Comparison of ENCODE assay signal across 28 cellular contexts in genomic region chr12:21801522-21802288, GRCh38. TPM values are rescaled to one million over a fixed set of nuclear protein-coding genes. Genes with fewer than 3 reads are reported as not detected.
"Had no signal": no experiment of that assay in that cellular context is flagged by ENCODE, and none has a peak within 500 bp of the region (broad histone marks: within the 10 kb centered on the region; RNA-seq: fewer than 3 reads in every experiment).

No MANE protein-coding gene starts in this region.

- H3K4me3 ChIP-seq: gastroesophageal sphincter, neural progenitor cell, thyroid gland had no signal

- H3K4me1 ChIP-seq: gastroesophageal sphincter, neural progenitor cell, thyroid gland had no signal

- H3K27ac Mint-ChIP-seq: activated CD4-positive, alpha-beta memory T cell treated with anti-CD3 and anti-CD28 coated beads, Interleukin-2, amount 10 ng/mL, durations not matched to agents 7 days and 5 days; activated CD4-positive, alpha-beta T cell treated with anti-CD3 and anti-CD28 coated beads, Interleukin-2, amount 10 ng/mL, durations not matched to agents 7 days and 5 days; activated naive CD4-positive, alpha-beta T cell treated with anti-CD3 and anti-CD28 coated beads, Interleukin-2, amount 50 U/mL, for 24 hours; activated naive CD8-positive, alpha-beta T cell treated with anti-CD3 and anti-CD28 coated beads, Interleukin-2, amount 50 U/mL, for 24 hours; activated T-cell treated with anti-CD3 and anti-CD28 coated beads, Interleukin-2, amount 50 U/mL, for 24 hours; effector memory CD8-positive, alpha-beta T cell; memory B cell; natural killer cell; neural progenitor cell; stimulated activated effector memory CD8-positive, alpha-beta T cell treated with anti-CD3 and anti-CD28 coated beads, Interleukin-12 subunit alpha, Interleukin-12 subunit beta, amount 100 ng/mL, for 72 hours; stimulated activated naive CD8-positive, alpha-beta T cell treated with anti-CD3 and anti-CD28 coated beads, Interleukin-15, Interleukin-2, amounts not matched to agents 100 ng/mL and 50 ng/mL, for 24 hours; T-helper 17 cell had no signal

- H3K9me3 ChIP-seq: gastroesophageal sphincter, thyroid gland had no signal

- H2AFZ ChIP-seq: neural progenitor cell had no signal

- H3K9ac ChIP-seq: neural progenitor cell had no signal

- H3K27me3 ChIP-seq: gastroesophageal sphincter, neural progenitor cell, thyroid gland had no signal

- DNase-seq: activated CD4-positive, alpha-beta memory T cell treated with anti-CD3 and anti-CD28 coated beads, Interleukin-2, amount 10 ng/mL, durations not matched to agents 7 days and 5 days; activated CD4-positive, alpha-beta T cell treated with anti-CD3 and anti-CD28 coated beads for 1 hour; activated CD4-positive, alpha-beta T cell treated with anti-CD3 and anti-CD28 coated beads, Interleukin-2, amount 10 ng/mL, durations not matched to agents 7 days and 5 days; activated CD8-positive, alpha-beta memory T cell treated with anti-CD3 and anti-CD28 coated beads, Interleukin-2, amount 50 U/mL, for 48 hours; activated gamma-delta T cell treated with Interleukin-2 at 50 U/mL for 16 hours; activated naive CD8-positive, alpha-beta T cell treated with anti-CD3 and anti-CD28 coated beads, Interleukin-2, amount 50 U/mL, for 24 hours; activated T-cell treated with anti-CD3 and anti-CD28 coated beads, Interleukin-2, amount 50 U/mL, for 24 hours; amygdala; caudate nucleus; cortex of kidney; effector memory CD8-positive, alpha-beta T cell; head of caudate nucleus; hypothalamus; natural killer cell; occipital lobe; right cardiac atrium; stimulated activated CD4-positive, alpha-beta T cell treated with anti-CD3 and anti-CD28 coated beads, Interleukin-12 subunit alpha, Interleukin-12 subunit beta, amount 100 ng/mL, for 4 hours; stimulated activated CD4-positive, alpha-beta T cell treated with anti-CD3 and anti-CD28 coated beads, Interleukin-4, amount 100 ng/mL, for 24 hours; SW 1271; T-helper 17 cell; thyroid gland had no signal

- H3K27ac ChIP-seq: gastroesophageal sphincter, neural progenitor cell, thyroid gland had no signal

- H3K9me3 Mint-ChIP-seq: activated CD4-positive, alpha-beta memory T cell treated with anti-CD3 and anti-CD28 coated beads, Interleukin-2, amount 10 ng/mL, durations not matched to agents 7 days and 5 days; activated CD4-positive, alpha-beta T cell treated with anti-CD3 and anti-CD28 coated beads, Interleukin-2, amount 10 ng/mL, durations not matched to agents 7 days and 5 days; activated naive CD4-positive, alpha-beta T cell treated with anti-CD3 and anti-CD28 coated beads, Interleukin-2, amount 50 U/mL, for 24 hours; activated naive CD8-positive, alpha-beta T cell treated with anti-CD3 and anti-CD28 coated beads, Interleukin-2, amount 50 U/mL, for 24 hours; activated T-cell treated with anti-CD3 and anti-CD28 coated beads, Interleukin-2, amount 50 U/mL, for 24 hours; effector memory CD8-positive, alpha-beta T cell; memory B cell; neural progenitor cell; stimulated activated effector memory CD8-positive, alpha-beta T cell treated with anti-CD3 and anti-CD28 coated beads, Interleukin-12 subunit alpha, Interleukin-12 subunit beta, amount 100 ng/mL, for 72 hours; stimulated activated naive CD8-positive, alpha-beta T cell treated with anti-CD3 and anti-CD28 coated beads, Interleukin-15, Interleukin-2, amounts not matched to agents 100 ng/mL and 50 ng/mL, for 24 hours had no signal

- H3K4me3 Mint-ChIP-seq: activated CD4-positive, alpha-beta memory T cell treated with anti-CD3 and anti-CD28 coated beads, Interleukin-2, amount 10 ng/mL, durations not matched to agents 7 days and 5 days; activated CD4-positive, alpha-beta T cell treated with anti-CD3 and anti-CD28 coated beads, Interleukin-2, amount 10 ng/mL, durations not matched to agents 7 days and 5 days; activated naive CD4-positive, alpha-beta T cell treated with anti-CD3 and anti-CD28 coated beads, Interleukin-2, amount 50 U/mL, for 24 hours; activated naive CD8-positive, alpha-beta T cell treated with anti-CD3 and anti-CD28 coated beads, Interleukin-2, amount 50 U/mL, for 24 hours; activated T-cell treated with anti-CD3 and anti-CD28 coated beads, Interleukin-2, amount 50 U/mL, for 24 hours; effector memory CD8-positive, alpha-beta T cell; memory B cell; natural killer cell; neural progenitor cell; stimulated activated effector memory CD8-positive, alpha-beta T cell treated with anti-CD3 and anti-CD28 coated beads, Interleukin-12 subunit alpha, Interleukin-12 subunit beta, amount 100 ng/mL, for 72 hours; stimulated activated naive CD8-positive, alpha-beta T cell treated with anti-CD3 and anti-CD28 coated beads, Interleukin-15, Interleukin-2, amounts not matched to agents 100 ng/mL and 50 ng/mL, for 24 hours; T-helper 17 cell had no signal

- H3K4me2 ChIP-seq: neural progenitor cell had no signal

- H3K27me3 Mint-ChIP-seq: activated CD4-positive, alpha-beta memory T cell treated with anti-CD3 and anti-CD28 coated beads, Interleukin-2, amount 10 ng/mL, durations not matched to agents 7 days and 5 days; activated CD4-positive, alpha-beta T cell treated with anti-CD3 and anti-CD28 coated beads, Interleukin-2, amount 10 ng/mL, durations not matched to agents 7 days and 5 days; activated naive CD8-positive, alpha-beta T cell treated with anti-CD3 and anti-CD28 coated beads, Interleukin-2, amount 50 U/mL, for 24 hours; activated T-cell treated with anti-CD3 and anti-CD28 coated beads, Interleukin-2, amount 50 U/mL, for 24 hours; effector memory CD8-positive, alpha-beta T cell; memory B cell; stimulated activated naive CD8-positive, alpha-beta T cell treated with anti-CD3 and anti-CD28 coated beads, Interleukin-15, Interleukin-2, amounts not matched to agents 100 ng/mL and 50 ng/mL, for 24 hours; T-helper 17 cell had no signal

- H3K4me1 Mint-ChIP-seq: activated CD4-positive, alpha-beta memory T cell treated with anti-CD3 and anti-CD28 coated beads, Interleukin-2, amount 10 ng/mL, durations not matched to agents 7 days and 5 days; activated CD4-positive, alpha-beta T cell treated with anti-CD3 and anti-CD28 coated beads, Interleukin-2, amount 10 ng/mL, durations not matched to agents 7 days and 5 days; activated naive CD4-positive, alpha-beta T cell treated with anti-CD3 and anti-CD28 coated beads, Interleukin-2, amount 50 U/mL, for 24 hours; activated naive CD8-positive, alpha-beta T cell treated with anti-CD3 and anti-CD28 coated beads, Interleukin-2, amount 50 U/mL, for 24 hours; memory B cell; natural killer cell; neural progenitor cell; stimulated activated effector memory CD8-positive, alpha-beta T cell treated with anti-CD3 and anti-CD28 coated beads, Interleukin-12 subunit alpha, Interleukin-12 subunit beta, amount 100 ng/mL, for 72 hours; T-helper 17 cell had no signal

- ATAC-seq: activated naive CD8-positive, alpha-beta T cell treated with anti-CD3 and anti-CD28 coated beads, Interleukin-2, amount 50 U/mL, for 24 hours; effector memory CD8-positive, alpha-beta T cell; gastroesophageal sphincter; natural killer cell; right cardiac atrium; stimulated activated effector memory CD8-positive, alpha-beta T cell treated with anti-CD3 and anti-CD28 coated beads, Interleukin-12 subunit alpha, Interleukin-12 subunit beta, amount 100 ng/mL, for 72 hours; T-helper 17 cell had no signal

- H3K36me3 ChIP-seq: neural progenitor cell, thyroid gland had no signal

- H3K36me3 Mint-ChIP-seq: activated naive CD4-positive, alpha-beta T cell treated with anti-CD3 and anti-CD28 coated beads, Interleukin-2, amount 50 U/mL, for 24 hours; memory B cell; natural killer cell; neural progenitor cell; stimulated activated effector memory CD8-positive, alpha-beta T cell treated with anti-CD3 and anti-CD28 coated beads, Interleukin-12 subunit alpha, Interleukin-12 subunit beta, amount 100 ng/mL, for 72 hours had no signal

RNA-seq across cellular contexts. Expression of gene KCNJ8, which starts 27.2 kb away (rescaled TPM):
- total RNA-seq: activated CD4-positive, alpha-beta memory T cell treated with anti-CD3 and anti-CD28 coated beads, Interleukin-2, amount 10 ng/mL, durations not matched to agents 7 days and 5 days; activated CD4-positive, alpha-beta T cell treated with anti-CD3 and anti-CD28 coated beads, Interleukin-2, amount 10 ng/mL, durations not matched to agents 7 days and 5 days; natural killer cell; pulmonary artery endothelial cell; T-helper 17 cell had no signal
